1 cellular context compared by ENCODE assay signal in the genomic region with DNA sequence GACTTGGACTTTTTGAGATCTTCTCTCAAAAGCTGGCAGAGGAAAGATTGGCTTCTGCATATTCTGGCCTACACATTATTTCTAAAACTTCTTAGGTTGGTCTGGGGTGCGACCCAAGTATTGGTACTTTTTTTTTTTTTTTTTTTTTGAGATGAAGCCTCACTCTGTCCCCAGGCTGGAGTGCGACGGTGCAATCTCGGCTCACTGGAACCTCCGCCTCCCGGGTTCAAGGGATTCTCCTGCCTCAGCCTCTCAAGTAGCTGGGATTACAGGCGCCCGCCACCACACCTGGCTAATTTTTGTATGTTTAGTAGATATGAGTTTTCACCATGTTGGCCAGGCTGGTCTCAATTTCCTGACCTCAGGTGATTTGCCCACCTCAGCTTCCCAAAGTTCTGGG. TPM values are rescaled to one million over a fixed set of nuclear protein-coding genes. Genes with fewer than 3 reads are reported as not detected.
"Had no signal": no experiment of that assay in that cellular context is flagged by ENCODE, and none has a peak within 500 bp of the region (broad histone marks: within the 10 kb centered on the region; RNA-seq: fewer than 3 reads in every experiment).

No MANE protein-coding gene starts in this region.

RNA-seq across cellular contexts. Expression of a gene that starts 50.0 kb away (rescaled TPM):
- total RNA-seq: stomach had no signal
